ENCODE assay signal across 26 cellular contexts in the genomic region with DNA sequence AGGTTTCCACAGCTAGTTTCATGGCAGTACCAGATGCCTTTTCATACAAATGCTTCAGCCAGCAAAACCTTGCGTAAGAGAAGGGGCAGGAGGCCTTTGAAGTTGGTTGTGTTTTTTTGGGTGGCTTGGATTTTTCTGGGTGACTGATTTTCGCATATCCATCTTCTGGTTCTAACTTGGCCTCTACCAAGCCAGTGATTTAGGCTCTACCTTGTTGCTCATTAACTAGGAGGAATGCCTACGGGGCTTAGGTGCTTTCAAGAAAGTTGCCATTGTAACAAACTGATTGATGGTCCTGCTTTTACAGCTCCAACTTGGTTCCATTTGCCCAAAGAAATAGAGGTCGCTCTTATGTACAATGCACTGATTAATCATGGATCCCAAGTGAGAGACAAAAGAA.
"Had no signal": no experiment of that assay in that cellular context is flagged by ENCODE, and none has a peak within 500 bp of the region (broad histone marks: within the 10 kb centered on the region; RNA-seq: fewer than 3 reads in every experiment).

No MANE protein-coding gene starts in this region.

- ATAC-seq: activated CD8-positive, alpha-beta memory T cell treated with anti-CD3 and anti-CD28 coated beads, Interleukin-2, amount 10 ng/mL, durations not matched to agents 7 days and 5 days; activated naive CD4-positive, alpha-beta T cell treated with anti-CD3 and anti-CD28 coated beads, Interleukin-2, amount 50 U/mL, for 72 hours; gastrocnemius medialis; left lobe of liver; stimulated activated memory B cell treated with anti-CD40 and anti-IgM and Interleukin-4, amounts not matched to agents 10 μg/mL and 1 μg/mL and 100 μg/mL, for 72 hours had no signal

- H3K4me2 ChIP-seq: smooth muscle cell had no signal

- H3K27ac ChIP-seq: brain microvascular endothelial cell, esophagus squamous epithelium, gastrocnemius medialis, neutrophil, sigmoid colon, stomach, suprapubic skin, tibial nerve, uterus had no signal

- H3K9me3 ChIP-seq: esophagus squamous epithelium, gastrocnemius medialis, neutrophil, sigmoid colon, stomach, suprapubic skin, tibial nerve, uterus had no signal

- H3K36me3 ChIP-seq: brain microvascular endothelial cell, esophagus squamous epithelium, gastrocnemius medialis, neutrophil, sigmoid colon, stomach, suprapubic skin, tibial nerve, uterus had no signal

- H3K27me3 ChIP-seq: brain microvascular endothelial cell, sigmoid colon, uterus had no signal

- H3K4me1 ChIP-seq: gastrocnemius medialis, sigmoid colon, stomach, tibial nerve, uterus had no signal

- DNase-seq: activated CD4-positive, alpha-beta memory T cell treated with anti-CD3 and anti-CD28 coated beads, Interleukin-2, amount 10 ng/mL, durations not matched to agents 7 days and 5 days; activated CD4-positive, alpha-beta T cell treated with anti-CD3 and anti-CD28 coated beads, Interleukin-2, amount 10 ng/mL, durations not matched to agents 24 days and 14 days; activated CD8-positive, alpha-beta memory T cell treated with anti-CD3 and anti-CD28 coated beads, Interleukin-2, amount 10 ng/mL, durations not matched to agents 7 days and 5 days; aorta; brain microvascular endothelial cell; caudate nucleus; effector memory CD4-positive, alpha-beta T cell; esophagus squamous epithelium; gastrocnemius medialis; head of caudate nucleus; hypothalamus; naive B cell; sigmoid colon; stimulated activated CD4-positive, alpha-beta T cell treated with anti-CD3 and anti-CD28 coated beads, Interleukin-15, amount 100 ng/mL, for 24 hours; stomach; SW 1271; T-helper 2 cell; uterus had no signal

- H3K4me3 ChIP-seq: esophagus squamous epithelium, gastrocnemius medialis, lung, sigmoid colon, smooth muscle cell, stomach, suprapubic skin, tibial nerve, uterus had no signal
